Comparison of ENCODE assay signal across 10 cellular contexts in genomic region chr7:97006146-97006950, GRCh38. TPM values are rescaled to one million over a fixed set of nuclear protein-coding genes. Genes with fewer than 3 reads are reported as not detected.
A peak's percentile ranks its signal among the peaks of the same experiment; 100 is the strongest.
DNase-seq lines count a peak whose midpoint lies in the region; ATAC-seq and TF ChIP-seq lines count a peak whose summit lies in the region.
"Had no signal": no experiment of that assay in that cellular context is flagged by ENCODE, and none has a peak within 500 bp of the region (broad histone marks: within the 10 kb centered on the region; RNA-seq: fewer than 3 reads in every experiment).

No MANE protein-coding gene starts in this region.

- H3K27ac ChIP-seq in coronary artery = no peak overlapping the region
- H3K27ac ChIP-seq: BLaER1 treated with 17β-estradiol and CSF1 and Interleukin-3, amounts not matched to agents 10 nM and 100 nM had no signal

- peak overlapping the region; percentile 66 for H3K4me3 ChIP-seq in coronary artery

- ATAC-seq in HG03342 (IDR thresholded peaks at IDR 0.05; ENCODE audit: unreplicated experiment) (peak; percentile 52), memory B cell (ENCODE audit: low read depth) (peak; percentile 53)

- H3K36me3 Mint-ChIP-seq in memory B cell = no peaks in the 10 kb centered on the region
- H3K36me3 Mint-ChIP-seq in type B pancreatic cell = peaks cover 19% of the 10 kb centered on the region

- H3K9me3 Mint-ChIP-seq in memory B cell (no peaks in the 10 kb centered on the region), type B pancreatic cell (no peaks in the 10 kb centered on the region)

- no peak for TF ChIP-seq CTCF in coronary artery (IDR thresholded peaks at IDR 0.05)
- TF ChIP-seq CTCF in type B pancreatic cell (conservative IDR thresholded peaks at IDR 0.05) = no peak

- H3K27me3 Mint-ChIP-seq in memory B cell = peaks cover 25% of the 10 kb centered on the region
- H3K27me3 Mint-ChIP-seq in type B pancreatic cell = peaks cover 90% of the 10 kb centered on the region

- H3K4me3 Mint-ChIP-seq in memory B cell (peak overlapping the region; percentile 77), type B pancreatic cell (peak overlapping the region; percentile 95)

- no peak overlapping the region for H3K27ac Mint-ChIP-seq in memory B cell
- peak overlapping the region; percentile 90 for H3K27ac Mint-ChIP-seq in type B pancreatic cell

- peaks cover 4% of the 10 kb centered on the region for H3K4me1 Mint-ChIP-seq in memory B cell
- peaks cover 7% of the 10 kb centered on the region for H3K4me1 Mint-ChIP-seq in type B pancreatic cell (ENCODE audit: unreplicated experiment)

- peak; percentile 74 to 77 for DNase-seq in NCI-H187 (lab: John Stamatoyannopoulos, UW)
- no peak for DNase-seq in NCI-H187 treated with DMSO at 0.1 percent for 48 hours (lab: John Stamatoyannopoulos, UW)
- DNase-seq in RPMI8226 = peak; percentile 53
- no peak for DNase-seq in coronary artery (ENCODE audit: low spot score)
- DNase-seq in memory B cell (ENCODE audit: low spot score in 2 of 2) = no peak
- DNase-seq in type B pancreatic cell (ENCODE audit: extremely low spot score, unreplicated experiment) = no peak
- DNase-seq in NK-92 (lab: John Stamatoyannopoulos, UW; ENCODE audit: unreplicated experiment) = no peak

RNA-seq across cellular contexts. Expression of gene DLX6, which starts 1.0 kb away (rescaled TPM):
- total RNA-seq in type B pancreatic cell (ENCODE audit: low replicate concordance) = 3.5 and 25.5 TPM in 2 replicates
- total RNA-seq: activated CD8-positive, alpha-beta memory T cell treated with anti-CD3 and anti-CD28 coated beads for 36 hours had no signal

RNA-seq across cellular contexts. Expression of gene DLX5, which starts 18.3 kb away (rescaled TPM):
- 21.0 and 37.9 TPM in 2 replicates for total RNA-seq in type B pancreatic cell (ENCODE audit: low replicate concordance)
- total RNA-seq: activated CD8-positive, alpha-beta memory T cell treated with anti-CD3 and anti-CD28 coated beads for 36 hours had no signal

Comparison
In these comparisons a context has a peak if more than half of its experiments do, and no peak if none do; other contexts are left out.
1. DNase-seq: peak in NCI-H187 (2 of 2) and RPMI8226 (single experiment); none in NCI-H187 treated with DMSO at 0.1 percent for 48 hours (single experiment), coronary artery (single experiment), memory B cell (0 of 2), type B pancreatic cell (single experiment) and NK-92 (single experiment).